In genomic region chr7:96331233-96331632, GRCh38 we compare ENCODE assay signal across 18 cellular contexts. TPM values are rescaled to one million over a fixed set of nuclear protein-coding genes. Genes with fewer than 3 reads are reported as not detected.
A peak's percentile ranks its signal among the peaks of the same experiment; 100 is the strongest.
DNase-seq lines count a peak whose midpoint lies in the region; ATAC-seq and TF ChIP-seq lines count a peak whose summit lies in the region.
"Had no signal": no experiment of that assay in that cellular context is flagged by ENCODE, and none has a peak within 500 bp of the region (broad histone marks: within the 10 kb centered on the region; RNA-seq: fewer than 3 reads in every experiment).

No MANE protein-coding gene starts in this region.

- no peaks in the 10 kb centered on the region for H3K36me3 Mint-ChIP-seq in glutamatergic neuron (ENCODE audit: unreplicated experiment)
- no peaks in the 10 kb centered on the region for H3K36me3 Mint-ChIP-seq in naive thymus-derived CD8-positive, alpha-beta T cell

- H3K9me2 ChIP-seq in OCI-LY1 (ENCODE audit: low read depth, low read length): no peaks in the 10 kb centered on the region

- H3F3A ChIP-seq in OCI-LY1 (ENCODE audit: insufficient read depth, low read length): no peaks in the 10 kb centered on the region

- intact Hi-C loops in mucosa of descending colon (cut with DNase I, micrococcal nuclease): no loop called here

- no peak overlapping the region for H3K27ac Mint-ChIP-seq in glutamatergic neuron (ENCODE audit: unreplicated experiment)
- no peak overlapping the region for H3K27ac Mint-ChIP-seq in naive thymus-derived CD8-positive, alpha-beta T cell

- H3K36me3 ChIP-seq in OCI-LY1 (ENCODE audit: insufficient read depth, low read length) (no peaks in the 10 kb centered on the region; the same call in 1 of the 2 replicates), mucosa of descending colon (ENCODE audit: low read depth) (no peaks in the 10 kb centered on the region)
- H3K36me3 ChIP-seq: MG63 had no signal

- H3K9ac ChIP-seq in OCI-LY1 (ENCODE audit: low read length): no peak overlapping the region

- TF ChIP-seq CTCF in OCI-LY1 (IDR thresholded peaks at IDR 0.05; ENCODE audit: low read length) (no peak), glutamatergic neuron (IDR thresholded peaks at IDR 0.05; ENCODE audit: partially characterized antibody, unreplicated experiment) (no peak), mucosa of descending colon (IDR thresholded peaks at IDR 0.05) (no peak)

- peak overlapping the region; percentile 0; the same call in 1 of the 2 replicates for H2AFZ ChIP-seq in OCI-LY1 (ENCODE audit: low read length)

- POLR2A ChIA-PET in naive thymus-derived CD8-positive, alpha-beta T cell (lab: Charles Lee): no interaction called here

- H3K27me3 ChIP-seq in OCI-LY1 (ENCODE audit: insufficient read depth, low read length): no peaks in the 10 kb centered on the region
- H3K27me3 ChIP-seq: MG63 had no signal

- H3K4me3 ChIP-seq in OCI-LY1 (ENCODE audit: low read depth, low read length, poor library complexity, severe bottlenecking) (no peak overlapping the region), mucosa of descending colon (no peak overlapping the region)
- H3K4me3 ChIP-seq: MG63 had no signal

- peak overlapping the region; percentile 9 for H3K4me3 Mint-ChIP-seq in glutamatergic neuron (ENCODE audit: unreplicated experiment)
- no peak overlapping the region for H3K4me3 Mint-ChIP-seq in naive thymus-derived CD8-positive, alpha-beta T cell

- H3K27ac ChIP-seq in OCI-LY1 (ENCODE audit: low read depth, low read length, poor library complexity, severe bottlenecking): no peak overlapping the region

- peaks cover 2% of the 10 kb centered on the region for H3K27me3 Mint-ChIP-seq in glutamatergic neuron (ENCODE audit: unreplicated experiment)
- H3K27me3 Mint-ChIP-seq in naive thymus-derived CD8-positive, alpha-beta T cell: peaks cover 0 to 2% (median 1%) of the 10 kb centered on the region in 5 donors

- no peak overlapping the region for H3K4me2 ChIP-seq in OCI-LY1 (ENCODE audit: low read length)

- no peaks in the 10 kb centered on the region for H3K79me2 ChIP-seq in OCI-LY1 (ENCODE audit: insufficient read depth, low read length)

- no peaks in the 10 kb centered on the region for H4K20me1 ChIP-seq in OCI-LY1 (ENCODE audit: insufficient read depth, low read length)

- ATAC-seq in mucosa of descending colon (peak; percentile 34), HG02588 (IDR thresholded peaks at IDR 0.05; ENCODE audit: unreplicated experiment) (no peak)
- no peak for ATAC-seq in naive thymus-derived CD8-positive, alpha-beta T cell

- peaks cover 10% of the 10 kb centered on the region for H3K4me1 ChIP-seq in OCI-LY1 (ENCODE audit: insufficient read depth, low read length, severe bottlenecking)
- H3K4me1 ChIP-seq in mucosa of descending colon (ENCODE audit: low read depth): peaks cover 20% of the 10 kb centered on the region

- H3K9me3 ChIP-seq in OCI-LY1 (ENCODE audit: low read length): no peaks in the 10 kb centered on the region
- H3K9me3 ChIP-seq in mucosa of descending colon: no peaks in the 10 kb centered on the region
- H3K9me3 ChIP-seq: MG63 had no signal

- peak; percentile 76 for DNase-seq in DMS53 treated with DMSO at 0.1 percent for 48 hours (lab: John Stamatoyannopoulos, UW; ENCODE audit: unreplicated experiment)
- DNase-seq in glutamatergic neuron: no peak
- no peak for DNase-seq in mucosa of descending colon
- DNase-seq in naive thymus-derived CD8-positive, alpha-beta T cell: no peak
- DNase-seq in NCI-H82 treated with DMSO at 0.1 percent for 48 hours (lab: John Stamatoyannopoulos, UW; ENCODE audit: unreplicated experiment): no peak
- DNase-seq: ACHN, COR-L47, H7, Karpas-422, MG63, NCI-H1092, NCI-H1694, NCI-H2171, NCI-H446, NCI-H82, SIG-M5 had no signal

- H3K9me3 Mint-ChIP-seq in glutamatergic neuron (ENCODE audit: unreplicated experiment): no peaks in the 10 kb centered on the region
- peaks cover 0 to 3% (median 0%) of the 10 kb centered on the region in 9 donors for H3K9me3 Mint-ChIP-seq in naive thymus-derived CD8-positive, alpha-beta T cell

- peaks cover 13% of the 10 kb centered on the region for H3K4me1 Mint-ChIP-seq in glutamatergic neuron (ENCODE audit: low read depth, unreplicated experiment)
- H3K4me1 Mint-ChIP-seq in naive thymus-derived CD8-positive, alpha-beta T cell: peaks cover 0 to 7% (median 0%) of the 10 kb centered on the region in 4 donors

RNA-seq across cellular contexts. Expression of gene SLC25A13, which starts 9.3 kb away (rescaled TPM):
- total RNA-seq in glutamatergic neuron (ENCODE audit: unreplicated experiment) (48.5 TPM), mucosa of descending colon (10 to 100 TPM; 33.5 to 65.1 (median 42.7) TPM)
- total RNA-seq in naive thymus-derived CD8-positive, alpha-beta T cell: 10 to 100 TPM in 1 of 2 experiments, 1 to 10 TPM in 1; 8.2 to 12.1 TPM
- 1 to 10 TPM; 3.1 to 5.8 (median 3.6) TPM for polyA plus RNA-seq in naive thymus-derived CD8-positive, alpha-beta T cell
